In the genomic region with DNA sequence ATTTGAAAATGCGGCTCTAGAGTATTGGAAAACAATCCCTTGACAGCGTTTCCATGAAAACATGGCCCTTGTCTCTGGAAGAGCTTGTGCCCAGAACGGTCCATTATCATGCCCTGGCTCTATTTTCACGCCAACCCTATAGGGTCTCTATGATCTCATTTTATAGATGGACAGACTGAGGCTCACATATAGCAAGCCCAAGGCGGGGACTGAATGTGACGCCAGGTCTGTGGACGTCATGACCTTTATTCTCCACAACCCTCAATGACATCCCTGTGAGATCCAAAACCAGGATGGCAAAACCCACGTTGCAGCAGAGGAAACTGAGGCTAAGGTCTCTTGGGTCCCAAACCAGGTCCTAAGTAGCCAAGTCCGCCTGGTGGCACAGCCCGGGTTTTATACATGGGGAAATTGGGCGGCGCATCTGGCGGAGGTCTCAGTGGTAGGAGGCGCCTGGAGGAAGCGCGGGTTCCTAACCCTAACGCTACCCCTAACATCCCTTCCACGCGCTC, we compare ENCODE assay signal across 8 cellular contexts. TPM values are rescaled to one million over a fixed set of nuclear protein-coding genes. Genes with fewer than 3 reads are reported as not detected.
DNase-seq lines count a peak whose midpoint lies in the region; ATAC-seq and TF ChIP-seq lines count a peak whose summit lies in the region.

No MANE protein-coding gene starts in this region.

- TF ChIP-seq EP300 in suprapubic skin (IDR thresholded peaks at IDR 0.05) = no peak

- peak overlapping the region; percentile 20; the same call in 1 of the 2 replicates for H3K9ac ChIP-seq in iPS-20b (ENCODE audit: low read depth, low read length)

- 23% methylated on average over 7 of the region's 19 CpGs for WGBS in suprapubic skin

- POLR2A ChIA-PET in activated CD8-positive, alpha-beta T cell treated with anti-CD3 and anti-CD28 coated beads for 36 hours (lab: Charles Lee) = no interaction called here

- H3K36me3 Mint-ChIP-seq in activated CD8-positive, alpha-beta T cell treated with anti-CD3 and anti-CD28 coated beads for 36 hours (ENCODE audit: low read depth) = peaks cover 18% of the 10 kb centered on the region

- peaks cover 9% of the 10 kb centered on the region for H3K36me3 ChIP-seq in iPS-20b (ENCODE audit: insufficient read depth, low read depth, low read length)
- H3K36me3 ChIP-seq in suprapubic skin = peaks cover 17% of the 10 kb centered on the region

- H3K27me3 ChIP-seq in iPS-20b (ENCODE audit: insufficient read depth, low read length) = no peaks in the 10 kb centered on the region
- H3K27me3 ChIP-seq in suprapubic skin = no peaks in the 10 kb centered on the region

- peaks cover 10% of the 10 kb centered on the region for H3K4me1 Mint-ChIP-seq in activated CD8-positive, alpha-beta T cell treated with anti-CD3 and anti-CD28 coated beads for 36 hours (ENCODE audit: low read depth)

- TF ChIP-seq CTCF in activated CD8-positive, alpha-beta T cell treated with anti-CD3 and anti-CD28 coated beads for 36 hours (IDR thresholded peaks at IDR 0.05) = no peak
- no peak for TF ChIP-seq CTCF in suprapubic skin (IDR thresholded peaks at IDR 0.05)

- H3K27ac ChIP-seq in iPS-20b (ENCODE audit: low read length) (no peak overlapping the region), suprapubic skin (peak overlapping the region; percentile 86)

- H3K9me3 ChIP-seq in iPS-20b (ENCODE audit: insufficient read depth, low read depth, low read length) = no peaks in the 10 kb centered on the region
- no peaks in the 10 kb centered on the region for H3K9me3 ChIP-seq in suprapubic skin

- H3K4me1 ChIP-seq in iPS-20b (ENCODE audit: insufficient read depth, low read length) (no peaks in the 10 kb centered on the region), suprapubic skin (peaks cover 44% of the 10 kb centered on the region)

- H3K4me3 Mint-ChIP-seq in activated CD8-positive, alpha-beta T cell treated with anti-CD3 and anti-CD28 coated beads for 36 hours = peak overlapping the region; percentile 87

- peak overlapping the region; percentile 79 for H3K27ac Mint-ChIP-seq in activated CD8-positive, alpha-beta T cell treated with anti-CD3 and anti-CD28 coated beads for 36 hours

- H3K9me3 Mint-ChIP-seq in activated CD8-positive, alpha-beta T cell treated with anti-CD3 and anti-CD28 coated beads for 36 hours = no peaks in the 10 kb centered on the region

- CTCF ChIA-PET in activated CD8-positive, alpha-beta T cell treated with anti-CD3 and anti-CD28 coated beads for 36 hours (lab: Charles Lee) = interaction anchor here (0.6 to 5.0 kb wide), 2 partner anchors 20 to 59 kb away, joined by 3 to 20 read pairs; no protein-coding TSS in a partner anchor

- TF ChIP-seq POLR2A in suprapubic skin (IDR thresholded peaks at IDR 0.05) = no peak

- no peak for DNase-seq in activated CD4-positive, CD25-positive, alpha-beta regulatory T cell (lab: John Stamatoyannopoulos, UW)
- DNase-seq in activated CD8-positive, alpha-beta T cell treated with anti-CD3 and anti-CD28 coated beads for 36 hours = no peak
- no peak for DNase-seq in suprapubic skin (ENCODE audit: low spot score in 2 of 2)
- DNase-seq in AG20443 (ENCODE audit: low spot score) = no peak
- no peak for DNase-seq in NCI-H446 (lab: John Stamatoyannopoulos, UW)
- DNase-seq in activated gamma-delta T cell treated with Interleukin-2 at 50 U/mL for 16 hours = no peak

- ATAC-seq in activated CD4-positive, CD25-positive, alpha-beta regulatory T cell treated with anti-CD3 and anti-CD28 coated beads, Interleukin-2, amount 50 U/mL, for 24 hours = peak; percentile 7 to 8
- ATAC-seq in activated CD8-positive, alpha-beta T cell treated with anti-CD3 and anti-CD28 coated beads for 36 hours = peak; percentile 24

- H3K4me3 ChIP-seq in iPS-20b (ENCODE audit: low read length) (peak overlapping the region; percentile 80), suprapubic skin (peak overlapping the region; percentile 95)

- H3K27me3 Mint-ChIP-seq in activated CD8-positive, alpha-beta T cell treated with anti-CD3 and anti-CD28 coated beads for 36 hours = no peaks in the 10 kb centered on the region

- intact Hi-C loops in activated CD8-positive, alpha-beta T cell treated with anti-CD3 and anti-CD28 coated beads for 36 hours (cut with micrococcal nuclease) = loop anchor here (1.0 kb wide), 1 partner anchor 43 kb away; no protein-coding TSS in a partner anchor

RNA-seq across cellular contexts. Expression of a gene that starts 0.4 kb away (rescaled TPM):
- 10 to 100 TPM; 62.1 to 64.2 TPM for total RNA-seq in activated CD8-positive, alpha-beta T cell treated with anti-CD3 and anti-CD28 coated beads for 36 hours
- 10 to 100 TPM; 52.4 to 83.8 (median 60.7) TPM for total RNA-seq in suprapubic skin

RNA-seq across cellular contexts. Expression of a gene that starts 43.6 kb away (rescaled TPM):
- 10 to 100 TPM; 58.0 to 58.9 TPM for total RNA-seq in activated CD8-positive, alpha-beta T cell treated with anti-CD3 and anti-CD28 coated beads for 36 hours
- 100 to 1,000 TPM in 1 of 4 donors, 10 to 100 TPM in 3; 58.0 to 108 (median 92.9) TPM for total RNA-seq in suprapubic skin
